Comparison of ENCODE assay signal across 13 cellular contexts in the genomic region with DNA sequence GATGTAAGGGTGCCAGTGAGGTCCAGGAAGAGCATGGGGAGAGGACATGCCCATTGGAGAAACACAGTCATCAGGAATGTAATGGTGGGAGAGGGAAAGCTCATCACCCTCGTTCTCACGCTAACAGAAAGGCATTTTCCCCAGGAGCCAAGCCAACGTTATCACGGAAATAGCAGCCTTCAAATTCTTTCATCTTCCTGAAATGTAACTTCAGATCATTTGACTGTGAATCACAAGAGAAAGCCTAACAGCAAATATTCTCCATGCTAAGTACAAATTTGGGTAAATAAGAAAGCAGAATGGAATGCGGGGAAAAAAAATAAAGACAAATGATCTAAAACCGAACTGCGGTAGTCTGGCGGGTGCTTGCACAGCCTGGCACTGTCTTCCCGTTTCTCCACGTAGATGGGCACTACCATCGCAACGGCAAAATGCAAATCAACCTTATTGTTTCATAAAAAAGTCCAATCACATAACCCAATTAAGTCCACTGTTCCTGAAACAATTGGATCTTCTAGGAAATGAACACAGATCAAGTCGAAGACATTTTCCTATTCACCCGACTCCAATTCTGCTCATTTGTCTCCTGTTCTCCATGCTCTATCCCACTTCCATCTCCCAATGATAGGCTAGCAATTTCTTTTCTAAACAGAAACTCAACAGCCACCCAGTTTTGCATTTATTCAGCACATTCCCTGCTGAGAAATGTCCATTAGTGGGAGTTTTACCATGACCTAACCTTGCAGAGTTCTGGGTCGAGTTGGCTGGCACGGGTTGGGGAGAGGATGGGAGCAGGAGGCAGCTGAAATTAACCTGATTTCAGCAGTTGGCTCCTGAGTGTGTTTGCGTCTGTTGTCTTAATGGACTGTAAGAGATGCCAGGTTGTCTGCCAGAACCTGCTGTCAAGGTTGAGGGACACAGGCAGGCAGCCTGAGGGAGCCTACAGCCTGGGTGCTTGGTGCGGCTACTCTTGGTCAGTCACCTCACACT.
DNase-seq lines count a peak whose midpoint lies in the region; ATAC-seq, FAIRE-seq and TF ChIP-seq lines count a peak whose summit lies in the region.
"Had no signal": no experiment of that assay in that cellular context is flagged by ENCODE, and none has a peak within 500 bp of the region (broad histone marks: within the 10 kb centered on the region; RNA-seq: fewer than 3 reads in every experiment).

No MANE protein-coding gene starts in this region.

- H3K4me1 ChIP-seq in breast epithelium (no peaks in the 10 kb centered on the region), body of pancreas (peaks cover 22% of the 10 kb centered on the region)
- H3K4me1 ChIP-seq in naive thymus-derived CD4-positive, alpha-beta T cell (ENCODE audit: control insufficient read depth in 2 of 2, insufficient read depth in 2 of 2, low read length in 2 of 2): peaks cover 7 to 10% of the 10 kb centered on the region in 2 donors
- H3K4me1 ChIP-seq: gastrocnemius medialis, upper lobe of left lung had no signal

- no peak overlapping the region for H3K27ac Mint-ChIP-seq in MCF 10A (ENCODE audit: low read depth, unreplicated experiment)
- H3K27ac Mint-ChIP-seq in naive thymus-derived CD4-positive, alpha-beta T cell: no peak overlapping the region
- H3K27ac Mint-ChIP-seq: activated naive CD4-positive, alpha-beta T cell treated with anti-CD3 and anti-CD28 coated beads, Interleukin-2, amount 10 ng/mL, durations not matched to agents 7 days and 5 days; naive thymus-derived CD8-positive, alpha-beta T cell had no signal

- TF ChIP-seq POLR2A in breast epithelium (IDR thresholded peaks at IDR 0.05) (no peak), body of pancreas (IDR thresholded peaks at IDR 0.05) (peak in 1 of 3 donors; percentile 16), GM12891 (IDR thresholded peaks at IDR 0.05; ENCODE audit: low read depth, low read length) (no peak)

- peak; percentile 66 for ATAC-seq in body of pancreas
- no peak for ATAC-seq in naive thymus-derived CD4-positive, alpha-beta T cell
- ATAC-seq: gastrocnemius medialis; naive thymus-derived CD8-positive, alpha-beta T cell had no signal

- no peaks in the 10 kb centered on the region for H3K4me1 Mint-ChIP-seq in MCF 10A (ENCODE audit: insufficient read depth, unreplicated experiment)
- peaks cover 7 to 20% (median 13%) of the 10 kb centered on the region in 7 donors for H3K4me1 Mint-ChIP-seq in naive thymus-derived CD4-positive, alpha-beta T cell

- WGBS in body of pancreas, 2 donors: 69 to 73% methylated on average over 18 of the region's 18 CpGs

- H3K9me3 ChIP-seq in breast epithelium (no peaks in the 10 kb centered on the region), body of pancreas (no peaks in the 10 kb centered on the region)
- H3K9me3 ChIP-seq in naive thymus-derived CD4-positive, alpha-beta T cell (ENCODE audit: control insufficient read depth in 2 of 3, low read length in 3 of 3): no peaks in the 10 kb centered on the region
- H3K9me3 ChIP-seq: gastrocnemius medialis, upper lobe of left lung had no signal

- H3K36me3 Mint-ChIP-seq in MCF 10A (ENCODE audit: insufficient read depth, unreplicated experiment): no peaks in the 10 kb centered on the region
- no peaks in the 10 kb centered on the region for H3K36me3 Mint-ChIP-seq in naive thymus-derived CD4-positive, alpha-beta T cell
- H3K36me3 Mint-ChIP-seq: activated naive CD4-positive, alpha-beta T cell treated with anti-CD3 and anti-CD28 coated beads, Interleukin-2, amount 10 ng/mL, durations not matched to agents 7 days and 5 days; naive thymus-derived CD8-positive, alpha-beta T cell had no signal

- no TSS peak for BruUV-seq in MCF 10A (replicated peaks; lab: Mats Ljungman, UMichigan)

- POLR2A ChIA-PET in MCF 10A (lab: Yijun Ruan, JAX): no interaction called here
- POLR2A ChIA-PET in naive thymus-derived CD4-positive, alpha-beta T cell (lab: Charles Lee): no interaction called here

- intact Hi-C loops in MCF 10A (cut with micrococcal nuclease): no loop called here
- intact Hi-C loops in breast epithelium (cut with DNase I; ENCODE audit: low total_unique reads): no loop called here
- intact Hi-C loops in body of pancreas (cut with DNase I): no loop called here
- intact Hi-C loops in naive thymus-derived CD4-positive, alpha-beta T cell (cut with micrococcal nuclease): no loop called here

- H3K4me3 ChIP-seq in breast epithelium (no peak overlapping the region), body of pancreas (no peak overlapping the region)
- no peak overlapping the region for H3K4me3 ChIP-seq in naive thymus-derived CD4-positive, alpha-beta T cell (ENCODE audit: low read length)
- H3K4me3 ChIP-seq: gastrocnemius medialis, upper lobe of left lung had no signal

- H3K9me3 Mint-ChIP-seq in MCF 10A (ENCODE audit: unreplicated experiment): peaks cover 7% of the 10 kb centered on the region
- peaks cover 0 to 5% (median 0%) of the 10 kb centered on the region in 11 donors for H3K9me3 Mint-ChIP-seq in naive thymus-derived CD4-positive, alpha-beta T cell

- peak; percentile 20 for DNase-seq in MCF 10A (ENCODE audit: unreplicated experiment)
- no peak for DNase-seq in breast epithelium (ENCODE audit: low spot score in 2 of 2)
- no peak for DNase-seq in body of pancreas
- peak; percentile 56 for DNase-seq in urothelium cell line (ENCODE audit: low spot score)
- DNase-seq in DMS53 (lab: John Stamatoyannopoulos, UW): no peak
- no peak for DNase-seq in naive thymus-derived CD4-positive, alpha-beta T cell
- DNase-seq in GM12891 (ENCODE audit: insufficient read length, low spot score): no peak
- DNase-seq: activated naive CD4-positive, alpha-beta T cell treated with anti-CD3 and anti-CD28 coated beads, Interleukin-2, amount 10 ng/mL, durations not matched to agents 7 days and 5 days; gastrocnemius medialis; naive thymus-derived CD8-positive, alpha-beta T cell; NCI-H1436 treated with DMSO at 0.1 percent for 48 hours; upper lobe of left lung had no signal

- peak; percentile 61 for FAIRE-seq in islet of Langerhans (lab: Jason Lieb, UNC)
- FAIRE-seq in urothelium cell line (lab: Jason Lieb, UNC): peak; percentile 32
- no peak for FAIRE-seq in GM12891 (lab: Jason Lieb, UNC)

- no peaks in the 10 kb centered on the region for H3K27me3 Mint-ChIP-seq in MCF 10A (ENCODE audit: insufficient read depth, unreplicated experiment)
- H3K27me3 Mint-ChIP-seq in naive thymus-derived CD4-positive, alpha-beta T cell: peaks cover 8 to 49% (median 40%) of the 10 kb centered on the region in 5 donors

- no peak overlapping the region for H3K4me3 Mint-ChIP-seq in MCF 10A (ENCODE audit: unreplicated experiment)
- no peak overlapping the region for H3K4me3 Mint-ChIP-seq in naive thymus-derived CD4-positive, alpha-beta T cell
- H3K4me3 Mint-ChIP-seq: activated naive CD4-positive, alpha-beta T cell treated with anti-CD3 and anti-CD28 coated beads, Interleukin-2, amount 10 ng/mL, durations not matched to agents 7 days and 5 days; naive thymus-derived CD8-positive, alpha-beta T cell had no signal

- no peaks in the 10 kb centered on the region for H3K36me3 ChIP-seq in breast epithelium
- H3K36me3 ChIP-seq in body of pancreas (replicated peaks in 1 of 2; ENCODE audit: insufficient read depth in 1 of 2, low read depth in 2 of 2): no peaks in the 10 kb centered on the region
- H3K36me3 ChIP-seq in naive thymus-derived CD4-positive, alpha-beta T cell (ENCODE audit: control insufficient read depth in 2 of 3, insufficient read depth in 3 of 3, low read length in 3 of 3): no peaks in the 10 kb centered on the region
- H3K36me3 ChIP-seq: gastrocnemius medialis, upper lobe of left lung had no signal

- CTCF ChIA-PET in MCF 10A (lab: Yijun Ruan, JAX): no interaction called here
- CTCF ChIA-PET in naive thymus-derived CD4-positive, alpha-beta T cell (lab: Charles Lee): no interaction called here

- no peak overlapping the region for H3K27ac ChIP-seq in breast epithelium
- peak overlapping the region in 3 of 4 donors; percentile 1 to 58 (median 49) for H3K27ac ChIP-seq in body of pancreas
- H3K27ac ChIP-seq in naive thymus-derived CD4-positive, alpha-beta T cell (ENCODE audit: low read depth, low read length): no peak overlapping the region
- H3K27ac ChIP-seq: gastrocnemius medialis, upper lobe of left lung had no signal

- TF ChIP-seq CTCF in MCF 10A (IDR thresholded peaks at IDR 0.05; ENCODE audit: unreplicated experiment): no peak
- no peak for TF ChIP-seq CTCF in breast epithelium (IDR thresholded peaks at IDR 0.05)
- no peak for TF ChIP-seq CTCF in body of pancreas (IDR thresholded peaks at IDR 0.05)

- peaks cover 0 to 11% of the 10 kb centered on the region in 2 donors for H3K27me3 ChIP-seq in breast epithelium
- no peaks in the 10 kb centered on the region for H3K27me3 ChIP-seq in body of pancreas
- no peaks in the 10 kb centered on the region for H3K27me3 ChIP-seq in naive thymus-derived CD4-positive, alpha-beta T cell (ENCODE audit: control insufficient read depth in 2 of 2, insufficient read depth in 2 of 2, low read length in 2 of 2)
- H3K27me3 ChIP-seq: upper lobe of left lung had no signal

TF ChIP-seq in GM12891, 5 proteins besides CTCF, POLR2A, EP300 and RAD21:
- no peak for TF ChIP-seq SPI1 (IDR thresholded peaks at IDR 0.05; ENCODE audit: low read depth, low read length)
- TF ChIP-seq TAF1 (IDR thresholded peaks at IDR 0.05; ENCODE audit: low read depth, low read length): no peak
- TF ChIP-seq PAX5 (IDR thresholded peaks at IDR 0.05; ENCODE audit: insufficient read depth, low read length, severe bottlenecking): no peak
- no peak for TF ChIP-seq POU2F2 (IDR thresholded peaks at IDR 0.05; ENCODE audit: low read depth, low read length)
- no peak for TF ChIP-seq POLR2AphosphoS5 (IDR thresholded peaks at IDR 0.05; ENCODE audit: low read depth, low read length)
TF ChIP-seq in GM12891: peak in this region for 0.

Comparison
In these comparisons a context has a peak if more than half of its experiments do, and no peak if none do; other contexts are left out.
1. DNase-seq: peak in MCF 10A (single experiment) and urothelium cell line (single experiment); none in breast epithelium (0 of 2), body of pancreas (0 of 4), DMS53 (single experiment), naive thymus-derived CD4-positive, alpha-beta T cell (0 of 9) and GM12891 (single experiment).
2. H3K27ac ChIP-seq: peak in body of pancreas (3 of 4); none in breast epithelium (0 of 2) and naive thymus-derived CD4-positive, alpha-beta T cell (single experiment).